ENCODE assay signal across 1 cellular context in genomic region chr1:182299728-182300581, GRCh38.
A peak's percentile ranks its signal among the peaks of the same experiment; 100 is the strongest.
TF ChIP-seq lines count a peak whose summit lies in the region.

No MANE protein-coding gene starts in this region.

TF ChIP-seq in HEK293, 187 proteins besides CTCF, POLR2A, EP300 and RAD21 (continued from another document):
- TF ChIP-seq ZNF645 (tag by site-specific recombination; IDR thresholded peaks at IDR 0.05) (no peak), KLF1 (tag by site-specific recombination; IDR thresholded peaks at IDR 0.05) (peak; percentile 30; the same call in 1 of the 2 replicates), ZNF274 (IDR thresholded peaks at IDR 0.05; ENCODE audit: low read length) (no peak), ZNF274 (tag by site-specific recombination; IDR thresholded peaks at IDR 0.05; ENCODE audit: borderline replicate concordance) (no peak), ZNF398 (tag by site-specific recombination; IDR thresholded peaks at IDR 0.05) (peak; percentile 79), ZNF48 (tag by site-specific recombination; IDR thresholded peaks at IDR 0.05) (no peak), PRDM1 (tag by site-specific recombination; IDR thresholded peaks at IDR 0.05) (0 out of 2 replicates have a peak, but pooled peaks have one; percentile 11), TSHZ1 (tag by site-specific recombination; IDR thresholded peaks at IDR 0.05; ENCODE audit: borderline replicate concordance) (no peak)
TF ChIP-seq in HEK293: peak in this region for 13.
